Comparison of ENCODE assay signal across 16 cellular contexts in the genomic region with DNA sequence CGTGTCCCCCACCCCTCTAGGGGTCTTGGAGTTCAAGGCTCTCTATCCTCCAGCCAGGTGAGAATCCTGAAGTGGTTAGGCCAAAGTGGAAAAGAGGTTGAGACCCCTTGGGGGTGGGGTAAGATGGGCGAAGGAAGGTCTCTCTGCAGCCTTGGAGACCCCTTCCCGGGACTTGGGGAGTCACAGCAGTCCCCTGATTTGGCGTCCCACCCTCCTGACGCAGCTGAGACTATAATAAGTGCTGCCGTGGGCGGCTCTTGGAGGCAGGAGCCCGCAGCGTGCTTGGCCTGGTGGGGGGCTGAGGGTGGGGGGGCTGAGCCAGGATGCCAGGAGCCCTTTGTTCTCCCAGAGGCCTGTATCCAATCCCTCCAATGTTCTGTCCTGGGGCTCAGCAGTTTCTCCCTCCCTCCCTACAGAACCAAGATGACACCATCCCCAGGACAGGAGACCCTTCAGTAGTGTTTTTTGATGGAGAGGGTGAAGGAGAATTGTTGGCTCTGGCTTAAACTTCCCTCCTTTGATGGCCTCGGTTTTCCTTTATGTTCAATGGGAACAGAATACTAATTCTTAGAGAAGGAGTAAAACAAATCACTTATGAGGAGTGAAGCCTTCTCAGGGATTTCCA. TPM values are rescaled to one million over a fixed set of nuclear protein-coding genes. Genes with fewer than 3 reads are reported as not detected.
DNase-seq lines count a peak whose midpoint lies in the region; ATAC-seq and TF ChIP-seq lines count a peak whose summit lies in the region.
"Had no signal": no experiment of that assay in that cellular context is flagged by ENCODE, and none has a peak within 500 bp of the region (broad histone marks: within the 10 kb centered on the region; RNA-seq: fewer than 3 reads in every experiment).

No MANE protein-coding gene starts in this region.

- peak overlapping the region; percentile 99 for H3K4me3 ChIP-seq in CD4-positive, CD25-positive, alpha-beta regulatory T cell (ENCODE audit: low read depth, low read length)
- no peak overlapping the region for H3K4me3 ChIP-seq in GM23338
- no peak overlapping the region for H3K4me3 ChIP-seq in PC-9
- H3K4me3 ChIP-seq in esophagus squamous epithelium, result no peak overlapping the region
- H3K4me3 ChIP-seq: cardiac muscle cell, suprapubic skin had no signal

- H3K9me3 ChIP-seq in CD4-positive, CD25-positive, alpha-beta regulatory T cell (ENCODE audit: control insufficient read depth in 2 of 2, low read length in 2 of 2), result no peaks in the 10 kb centered on the region
- H3K9me3 ChIP-seq in PC-9 (ENCODE audit: insufficient read depth, low read depth), result no peaks in the 10 kb centered on the region
- no peaks in the 10 kb centered on the region for H3K9me3 ChIP-seq in esophagus squamous epithelium
- H3K9me3 ChIP-seq: Peyer's patch, suprapubic skin had no signal

- TF ChIP-seq CTCF in GM23338 (conservative IDR thresholded peaks at IDR 0.05; ENCODE audit: low read depth in 2 of 2) (no peak), nephron (IDR thresholded peaks at IDR 0.05; ENCODE audit: unreplicated experiment in 3 of 3) (no peak), PC-9 (conservative IDR thresholded peaks at IDR 0.05) (no peak), esophagus squamous epithelium (IDR thresholded peaks at IDR 0.05) (no peak)

- no peaks in the 10 kb centered on the region for H3K79me2 ChIP-seq in GM23338 (replicated peaks; ENCODE audit: insufficient read depth)
- no peaks in the 10 kb centered on the region for H3K79me2 ChIP-seq in PC-9 (ENCODE audit: low read depth)

- H3K4me2 ChIP-seq in GM23338 (0 out of 2 replicates have a peak overlapping the region, but pooled peaks have one; percentile 91), PC-9 (no peak overlapping the region)

- H3K27ac Mint-ChIP-seq in CD4-positive, CD25-positive, alpha-beta regulatory T cell, result peak overlapping the region; percentile 52 to 97 (median 90)
- H3K27ac Mint-ChIP-seq in GM23338 (no peak overlapping the region), nephron (no peak overlapping the region)
- H3K27ac Mint-ChIP-seq in activated naive CD8-positive, alpha-beta T cell treated with anti-CD3 and anti-CD28 coated beads for 36 hours, result peak overlapping the region; percentile 74

- H3F3A ChIP-seq in GM23338 (replicated peaks; ENCODE audit: low read depth), result peaks cover 10% of the 10 kb centered on the region
- H3F3A ChIP-seq in PC-9 (ENCODE audit: insufficient read depth, low read depth), result peaks cover 9% of the 10 kb centered on the region; the same call in 1 of the 2 replicates

- no peaks in the 10 kb centered on the region for H4K20me1 ChIP-seq in GM23338 (replicated peaks; ENCODE audit: insufficient read depth)
- no peaks in the 10 kb centered on the region for H4K20me1 ChIP-seq in PC-9 (ENCODE audit: insufficient read depth)

- POLR2A ChIA-PET in PC-9 (lab: Charles Lee; ENCODE audit: unreplicated experiment), result no interaction called here

- no peaks in the 10 kb centered on the region for H3K9me2 ChIP-seq in GM23338 (ENCODE audit: insufficient read depth)
- H3K9me2 ChIP-seq in PC-9 (ENCODE audit: insufficient read depth), result no peaks in the 10 kb centered on the region

- H3K27me3 ChIP-seq in CD4-positive, CD25-positive, alpha-beta regulatory T cell (ENCODE audit: control insufficient read depth, insufficient read depth, low read length), result no peaks in the 10 kb centered on the region
- peaks cover 89% of the 10 kb centered on the region for H3K27me3 ChIP-seq in GM23338 (ENCODE audit: insufficient read depth)
- H3K27me3 ChIP-seq in PC-9 (ENCODE audit: insufficient read depth, low read depth), result peaks cover 14% of the 10 kb centered on the region
- peaks cover 26 to 74% (median 37%) of the 10 kb centered on the region in 4 donors for H3K27me3 ChIP-seq in esophagus squamous epithelium

- peaks cover 16% of the 10 kb centered on the region for H3K36me3 Mint-ChIP-seq in CD4-positive, CD25-positive, alpha-beta regulatory T cell
- no peaks in the 10 kb centered on the region; the same call in 2 of the 3 replicates for H3K36me3 Mint-ChIP-seq in GM23338 (ENCODE audit: low read depth)
- peaks cover 5% of the 10 kb centered on the region for H3K36me3 Mint-ChIP-seq in activated naive CD8-positive, alpha-beta T cell treated with anti-CD3 and anti-CD28 coated beads for 36 hours
- no peaks in the 10 kb centered on the region for H3K36me3 Mint-ChIP-seq in nephron (ENCODE audit: low read depth)

- H3K9me3 Mint-ChIP-seq in CD4-positive, CD25-positive, alpha-beta regulatory T cell, result peaks cover 0 to 2% (median 0%) of the 10 kb centered on the region in 7 donors
- H3K9me3 Mint-ChIP-seq in GM23338, result peaks cover 2% of the 10 kb centered on the region
- H3K9me3 Mint-ChIP-seq in activated naive CD8-positive, alpha-beta T cell treated with anti-CD3 and anti-CD28 coated beads for 36 hours, result no peaks in the 10 kb centered on the region
- no peaks in the 10 kb centered on the region for H3K9me3 Mint-ChIP-seq in nephron

- BruUV-seq in PC-9 (replicated peaks; lab: Mats Ljungman, UMichigan), result no TSS peak

- H3K4me1 ChIP-seq in CD4-positive, CD25-positive, alpha-beta regulatory T cell (ENCODE audit: control insufficient read depth, insufficient read depth, low read length, poor library complexity, severe bottlenecking), result peaks cover 60% of the 10 kb centered on the region
- peaks cover 19% of the 10 kb centered on the region for H3K4me1 ChIP-seq in GM23338 (ENCODE audit: insufficient read depth)
- peaks cover 8% of the 10 kb centered on the region; the same call in 1 of the 2 replicates for H3K4me1 ChIP-seq in PC-9 (replicated peaks; ENCODE audit: insufficient read depth)
- peaks cover 25 to 60% (median 31%) of the 10 kb centered on the region in 3 donors for H3K4me1 ChIP-seq in esophagus squamous epithelium

- ATAC-seq in CD4-positive, CD25-positive, alpha-beta regulatory T cell (ENCODE audit: low read depth in 2 of 2), result no peak
- ATAC-seq in GM23338, result no peak

- peak overlapping the region; percentile 88 to 91 (median 90) for H3K4me3 Mint-ChIP-seq in CD4-positive, CD25-positive, alpha-beta regulatory T cell
- H3K4me3 Mint-ChIP-seq in GM23338, result no peak overlapping the region
- peak overlapping the region; percentile 63 for H3K4me3 Mint-ChIP-seq in activated naive CD8-positive, alpha-beta T cell treated with anti-CD3 and anti-CD28 coated beads for 36 hours
- H3K4me3 Mint-ChIP-seq in nephron, result peak overlapping the region in 2 of 3 experiments; percentile 8 to 80

- TF ChIP-seq POLR2A in esophagus squamous epithelium (IDR thresholded peaks at IDR 0.05), result no peak

- no peaks in the 10 kb centered on the region for H3K27me3 Mint-ChIP-seq in CD4-positive, CD25-positive, alpha-beta regulatory T cell
- peaks cover 72% of the 10 kb centered on the region for H3K27me3 Mint-ChIP-seq in GM23338 (ENCODE audit: insufficient read depth, low read depth, poor library complexity)
- no peaks in the 10 kb centered on the region for H3K27me3 Mint-ChIP-seq in activated naive CD8-positive, alpha-beta T cell treated with anti-CD3 and anti-CD28 coated beads for 36 hours
- H3K27me3 Mint-ChIP-seq in nephron (ENCODE audit: low read depth), result peaks cover 67% of the 10 kb centered on the region

- H3K4me1 Mint-ChIP-seq in CD4-positive, CD25-positive, alpha-beta regulatory T cell, result peaks cover 0 to 61% (median 38%) of the 10 kb centered on the region in 4 donors
- peaks cover 34% of the 10 kb centered on the region for H3K4me1 Mint-ChIP-seq in GM23338
- H3K4me1 Mint-ChIP-seq in activated naive CD8-positive, alpha-beta T cell treated with anti-CD3 and anti-CD28 coated beads for 36 hours, result peaks cover 47% of the 10 kb centered on the region
- peaks cover 30% of the 10 kb centered on the region for H3K4me1 Mint-ChIP-seq in nephron

- H2AFZ ChIP-seq in GM23338 (no peak overlapping the region), PC-9 (no peak overlapping the region)

- no peak for DNase-seq in CD4-positive, CD25-positive, alpha-beta regulatory T cell
- DNase-seq in GM23338 (ENCODE audit: low spot score) (no peak), PC-9 (no peak), RKO (ENCODE audit: low spot score) (no peak), esophagus squamous epithelium (lab: John Stamatoyannopoulos, UW) (no peak)
- no peak for DNase-seq in activated naive CD8-positive, alpha-beta T cell treated with anti-CD3 and anti-CD28 coated beads for 36 hours
- DNase-seq: activated CD4-positive, alpha-beta T cell treated with anti-CD3 and anti-CD28 coated beads for 48 hours; activated naive CD4-positive, alpha-beta T cell; Kasumi-1; kidney; NCI-H1694 treated with DMSO at 0.1 percent for 48 hours; NCI-H524 treated with DMSO at 0.1 percent for 48 hours; Peyer's patch had no signal

- CTCF ChIA-PET in PC-9 (lab: Charles Lee), result interaction anchor here (1.0 kb wide), 1 partner anchor 281 kb away, joined by 3 read pairs; a partner anchor contains a TSS

- peaks cover 15% of the 10 kb centered on the region for H3K36me3 ChIP-seq in CD4-positive, CD25-positive, alpha-beta regulatory T cell (ENCODE audit: control insufficient read depth, insufficient read depth, low read length)
- no peaks in the 10 kb centered on the region for H3K36me3 ChIP-seq in GM23338 (ENCODE audit: insufficient read depth)
- H3K36me3 ChIP-seq in PC-9 (ENCODE audit: low read depth), result no peaks in the 10 kb centered on the region
- H3K36me3 ChIP-seq in esophagus squamous epithelium, result peaks cover 0 to 9% (median 0%) of the 10 kb centered on the region in 3 donors
- H3K36me3 ChIP-seq: cardiac muscle cell, Peyer's patch, suprapubic skin had no signal

- 40 to 48% methylated on average over 5 of the region's 10 CpGs for WGBS in esophagus squamous epithelium, 2 donors

- intact Hi-C loops in PC-9 (cut with micrococcal nuclease; ENCODE audit: unreplicated experiment), result no loop called here
- intact Hi-C loops in esophagus squamous epithelium (cut with DNase I), result no loop called here

- H3K27ac ChIP-seq in CD4-positive, CD25-positive, alpha-beta regulatory T cell (ENCODE audit: insufficient read depth, low read length, poor library complexity, severe bottlenecking), result peak overlapping the region; percentile 88
- no peak overlapping the region for H3K27ac ChIP-seq in GM23338 (ENCODE audit: low read depth)
- no peak overlapping the region for H3K27ac ChIP-seq in PC-9
- no peak overlapping the region for H3K27ac ChIP-seq in esophagus squamous epithelium
- H3K27ac ChIP-seq: cardiac muscle cell, suprapubic skin had no signal

RNA-seq across cellular contexts. Expression of a gene that starts 1.5 kb away (rescaled TPM):
- total RNA-seq in CD4-positive, CD25-positive, alpha-beta regulatory T cell, result 60.3 TPM
- polyA plus RNA-seq in CD4-positive, CD25-positive, alpha-beta regulatory T cell, result 1 to 10 TPM; 4.4 to 7.7 (median 5.6) TPM
- 1.1 and 1.3 TPM in 2 replicates for total RNA-seq in GM23338 (2014; rRNA removed; shearing (Covaris generic))
- polyA plus RNA-seq in GM23338 (2016; fragmentation: Nextera tagmentation; extraction: Ambion mirVana), result 0.36 and 0.38 TPM in 2 replicates
- total RNA-seq in activated naive CD8-positive, alpha-beta T cell treated with anti-CD3 and anti-CD28 coated beads for 36 hours, result 10 to 100 TPM; 22.6 to 23.8 TPM
- 0.40 and 0.50 TPM in 2 replicates for total RNA-seq in PC-9 (2021)
- total RNA-seq in esophagus squamous epithelium, result 1 to 10 TPM in 3 of 4 donors, under 1 TPM in 1; 0.88 to 2.3 (median 1.3) TPM

RNA-seq across cellular contexts. Expression of a gene that starts 4.8 kb away (rescaled TPM):
- 8.7 TPM for total RNA-seq in CD4-positive, CD25-positive, alpha-beta regulatory T cell
- polyA plus RNA-seq in CD4-positive, CD25-positive, alpha-beta regulatory T cell, result 10 to 100 TPM; 38.4 to 48.9 (median 39.6) TPM
- 15.6 and 32.9 TPM in 2 replicates for total RNA-seq in GM23338 (2014; rRNA removed; shearing (Covaris generic))
- 12.9 and 15.5 TPM in 2 replicates for polyA plus RNA-seq in GM23338 (2016; fragmentation: Nextera tagmentation; extraction: Ambion mirVana)
- total RNA-seq in activated naive CD8-positive, alpha-beta T cell treated with anti-CD3 and anti-CD28 coated beads for 36 hours, result 1 to 10 TPM; 5.7 TPM
- total RNA-seq in PC-9 (2021) (18.2 and 22.5 TPM in 2 replicates), esophagus squamous epithelium (10 to 100 TPM; 37.2 to 62.5 (median 40.2) TPM)

RNA-seq across cellular contexts. Expression of a gene that starts 12.1 kb away (rescaled TPM):
- total RNA-seq in CD4-positive, CD25-positive, alpha-beta regulatory T cell, result 17.5 TPM
- 10 to 100 TPM; 62.2 to 90.3 (median 69.7) TPM for polyA plus RNA-seq in CD4-positive, CD25-positive, alpha-beta regulatory T cell
- total RNA-seq in GM23338 (2014; rRNA removed; shearing (Covaris generic)), result 198 and 214 TPM in 2 replicates
- 105 and 108 TPM in 2 replicates for polyA plus RNA-seq in GM23338 (2016; fragmentation: Nextera tagmentation; extraction: Ambion mirVana)
- 100 to 1,000 TPM; 275 to 304 TPM for total RNA-seq in activated naive CD8-positive, alpha-beta T cell treated with anti-CD3 and anti-CD28 coated beads for 36 hours
- total RNA-seq in PC-9 (2021) (156 and 194 TPM in 2 replicates), esophagus squamous epithelium (10 to 100 TPM; 42.8 to 96.9 (median 60.4) TPM)

RNA-seq across cellular contexts. Expression of a gene that starts 14.9 kb away (rescaled TPM):
- 35.4 TPM for total RNA-seq in CD4-positive, CD25-positive, alpha-beta regulatory T cell
- polyA plus RNA-seq in CD4-positive, CD25-positive, alpha-beta regulatory T cell, result 1 to 10 TPM; 2.2 to 4.5 (median 3.8) TPM
- 2.9 and 3.5 TPM in 2 replicates for total RNA-seq in GM23338 (2014; rRNA removed; shearing (Covaris generic))
- 3.1 and 3.3 TPM in 2 replicates for polyA plus RNA-seq in GM23338 (2016; fragmentation: Nextera tagmentation; extraction: Ambion mirVana)
- total RNA-seq in activated naive CD8-positive, alpha-beta T cell treated with anti-CD3 and anti-CD28 coated beads for 36 hours, result 10 to 100 TPM; 18.2 to 19.2 TPM
- total RNA-seq in PC-9 (2021) (18.9 and 21.2 TPM in 2 replicates), esophagus squamous epithelium (1 to 10 TPM; 3.6 to 8.4 (median 5.3) TPM)

RNA-seq across cellular contexts. Expression of a gene that starts 26.9 kb away (rescaled TPM):
- not detected for total RNA-seq in CD4-positive, CD25-positive, alpha-beta regulatory T cell
- under 1 TPM in 2 of 4 donors, not detected in 2; 0.14 to 0.26 TPM for polyA plus RNA-seq in CD4-positive, CD25-positive, alpha-beta regulatory T cell
- total RNA-seq in GM23338 (2014; rRNA removed; shearing (Covaris generic)), result 2.7 and 6.8 TPM in 2 replicates
- polyA plus RNA-seq in GM23338 (2016; fragmentation: Nextera tagmentation; extraction: Ambion mirVana), result 0.83 and 1.1 TPM in 2 replicates
- total RNA-seq in activated naive CD8-positive, alpha-beta T cell treated with anti-CD3 and anti-CD28 coated beads for 36 hours, result 10 to 100 TPM in 1 of 2 experiments, 1 to 10 TPM in 1; 9.6 to 12.0 TPM
- total RNA-seq in PC-9 (2021) (1.6 and 1.8 TPM in 2 replicates), esophagus squamous epithelium (1 to 10 TPM in 2 of 4 donors, under 1 TPM in 2; 0.18 to 1.7 (median 1.1) TPM)

Comparison
In these comparisons a context has a peak if more than half of its experiments do, and no peak if none do; other contexts are left out.
1. H3K27ac Mint-ChIP-seq: peak in CD4-positive, CD25-positive, alpha-beta regulatory T cell (3 of 3) and activated naive CD8-positive, alpha-beta T cell treated with anti-CD3 and anti-CD28 coated beads for 36 hours (single experiment); none in GM23338 (single experiment) and nephron (0 of 3).
2. RNA of a gene that starts 1.5 kb away (total RNA-seq): 60.3 TPM in CD4-positive, CD25-positive, alpha-beta regulatory T cell (single experiment) and 22.6 to 23.8 TPM in activated naive CD8-positive, alpha-beta T cell treated with anti-CD3 and anti-CD28 coated beads for 36 hours; 0.88 to 2.3 TPM in esophagus squamous epithelium, 1.1 to 1.3 TPM in GM23338 and 0.40 to 0.50 TPM in PC-9; every median in the first group is over 4 times any median in the second.